In genomic region chr6:130971504-130971903, GRCh38 we compare ENCODE assay signal across 1 cellular context.
TF ChIP-seq lines count a peak whose summit lies in the region.

No MANE protein-coding gene starts in this region.

TF ChIP-seq in IMR-90, 13 proteins besides CTCF, POLR2A, EP300 and RAD21 (continued from another document):
- TF ChIP-seq CHD1 (IDR thresholded peaks at IDR 0.05; ENCODE audit: low read depth, low read length), result no peak
- no peak for TF ChIP-seq MAZ (IDR thresholded peaks at IDR 0.05; ENCODE audit: borderline replicate concordance, low read depth, low read length)
- TF ChIP-seq, protein P1, sequence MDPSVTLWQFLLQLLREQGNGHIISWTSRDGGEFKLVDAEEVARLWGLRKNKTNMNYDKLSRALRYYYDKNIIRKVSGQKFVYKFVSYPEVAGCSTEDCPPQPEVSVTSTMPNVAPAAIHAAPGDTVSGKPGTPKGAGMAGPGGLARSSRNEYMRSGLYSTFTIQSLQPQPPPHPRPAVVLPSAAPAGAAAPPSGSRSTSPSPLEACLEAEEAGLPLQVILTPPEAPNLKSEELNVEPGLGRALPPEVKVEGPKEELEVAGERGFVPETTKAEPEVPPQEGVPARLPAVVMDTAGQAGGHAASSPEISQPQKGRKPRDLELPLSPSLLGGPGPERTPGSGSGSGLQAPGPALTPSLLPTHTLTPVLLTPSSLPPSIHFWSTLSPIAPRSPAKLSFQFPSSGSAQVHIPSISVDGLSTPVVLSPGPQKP (IDR thresholded peaks at IDR 0.05; ENCODE audit: borderline replicate concordance, low read depth, low read length), result no peak
- TF ChIP-seq CEBPB (IDR thresholded peaks at IDR 0.05; ENCODE audit: low read depth, low read length), result no peak
- TF ChIP-seq BHLHE40 (IDR thresholded peaks at IDR 0.05; ENCODE audit: low read depth, low read length), result no peak
- TF ChIP-seq MXI1 (IDR thresholded peaks at IDR 0.05; ENCODE audit: borderline replicate concordance, low read depth, low read length), result no peak
- no peak for TF ChIP-seq NFE2L2 (IDR thresholded peaks at IDR 0.05; ENCODE audit: low read depth, low read length)
- no peak for TF ChIP-seq SMC3 (IDR thresholded peaks at IDR 0.05; ENCODE audit: low read depth, low read length)
- TF ChIP-seq MAFK (IDR thresholded peaks at IDR 0.05; ENCODE audit: low read depth, low read length), result no peak
